ENCODE assay signal across 11 cellular contexts in the genomic region with DNA sequence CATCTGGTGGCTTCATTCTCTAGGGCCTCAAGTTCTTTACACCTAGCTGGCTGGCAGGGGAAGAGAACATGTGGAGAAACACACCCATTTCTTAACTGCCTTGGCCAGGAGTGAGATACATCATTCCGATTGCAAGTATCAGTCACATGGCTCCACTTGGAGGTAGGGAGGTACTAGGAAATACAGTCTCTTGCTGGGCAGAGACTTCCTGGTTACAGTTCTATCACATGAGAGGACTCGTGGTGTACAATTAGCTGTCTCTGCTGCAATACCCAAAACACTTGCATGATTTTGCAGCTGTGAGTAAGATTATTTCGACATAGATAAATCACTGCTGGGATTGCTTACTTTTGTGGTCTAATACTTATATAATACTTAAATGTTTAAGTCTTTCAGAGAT. TPM values are rescaled to one million over a fixed set of nuclear protein-coding genes. Genes with fewer than 3 reads are reported as not detected.
DNase-seq lines count a peak whose midpoint lies in the region; ATAC-seq and TF ChIP-seq lines count a peak whose summit lies in the region.
"Had no signal": no experiment of that assay in that cellular context is flagged by ENCODE, and none has a peak within 500 bp of the region (broad histone marks: within the 10 kb centered on the region; RNA-seq: fewer than 3 reads in every experiment).

No MANE protein-coding gene starts in this region.

- no peak overlapping the region for H3K4me2 ChIP-seq in skeletal muscle satellite cell (ENCODE audit: low read length)
- H3K4me2 ChIP-seq in neuronal stem cell (ENCODE audit: insufficient read depth, low read length, poor library complexity, severe bottlenecking), result no peak overlapping the region

- no peak for TF ChIP-seq CTCF in fibroblast of mammary gland (conservative IDR thresholded peaks at IDR 0.05; ENCODE audit: control insufficient read depth, insufficient read depth, low read depth, low read length)

- H3K23ac ChIP-seq in neuronal stem cell (ENCODE audit: low read depth, low read length, poor library complexity), result no peak overlapping the region

- peaks cover 9% of the 10 kb centered on the region for H3K4me1 ChIP-seq in skeletal muscle satellite cell (ENCODE audit: control insufficient read depth, insufficient read depth, low read length)
- H3K4me1 ChIP-seq in neuronal stem cell (ENCODE audit: control insufficient read depth in 2 of 2, insufficient read depth in 1 of 2, low read depth in 1 of 2, low read length in 2 of 2), result no peaks in the 10 kb centered on the region

- no peak overlapping the region for H3K18ac ChIP-seq in neuronal stem cell (ENCODE audit: low read length)

- DNase-seq in DMS 273 (lab: John Stamatoyannopoulos, UW; ENCODE audit: unreplicated experiment) (peak; percentile 19), DMS 273 treated with DMSO at 0.1 percent for 48 hours (lab: John Stamatoyannopoulos, UW) (no peak), OCI-M1 (lab: John Stamatoyannopoulos, UW) (peak; percentile 60), fibroblast of mammary gland (ENCODE audit: low read depth) (peak; percentile 96), neuronal stem cell (ENCODE audit: low spot score) (no peak)
- DNase-seq: midbrain had no signal

- H4K8ac ChIP-seq in neuronal stem cell (ENCODE audit: low read depth, low read length), result no peak overlapping the region

- no peak overlapping the region for H3K4ac ChIP-seq in neuronal stem cell (ENCODE audit: low read length)

- H4K91ac ChIP-seq in neuronal stem cell (ENCODE audit: low read depth, low read length, poor library complexity), result no peak overlapping the region

- no peak overlapping the region for H2BK120ac ChIP-seq in neuronal stem cell (ENCODE audit: low read depth, low read length)

- H3K36me3 ChIP-seq in skeletal muscle satellite cell (ENCODE audit: insufficient read depth, low read length) (no peaks in the 10 kb centered on the region), neuronal stem cell (replicated peaks in 1 of 2; ENCODE audit: control insufficient read depth in 2 of 2, insufficient read depth in 2 of 2, low read length in 2 of 2) (peaks cover 0 to 2% of the 10 kb centered on the region in 2 donors)

- no peak overlapping the region for H3K27ac ChIP-seq in neuronal stem cell (replicated peaks; ENCODE audit: low read length)
- H3K27ac ChIP-seq: 22Rv1 had no signal

- H3K14ac ChIP-seq in neuronal stem cell (ENCODE audit: low read length), result no peak overlapping the region

- no peak overlapping the region for H2BK5ac ChIP-seq in neuronal stem cell (ENCODE audit: low read length)

- no CpG with 5 or more reads among the region's 3 CpGs for WGBS in neuronal stem cell (ENCODE audit: extremely low coverage in 2 of 2, insufficient read length in 2 of 2, insufficient replicate concordance in 1 of 2), 2 donors

- H2AK5ac ChIP-seq in neuronal stem cell (ENCODE audit: low read depth, low read length), result no peak overlapping the region

- no peaks in the 10 kb centered on the region for H3K79me1 ChIP-seq in neuronal stem cell (ENCODE audit: low read depth, low read length)

- ATAC-seq in GM18867 (IDR thresholded peaks at IDR 0.05; ENCODE audit: unreplicated experiment) (no peak), GM21423 (IDR thresholded peaks at IDR 0.05; ENCODE audit: unreplicated experiment) (no peak)
- ATAC-seq: activated CD4-positive, CD25-positive, alpha-beta regulatory T cell treated with anti-CD3 and anti-CD28 coated beads, Interleukin-2, amount 50 U/mL, for 24 hours had no signal

- H3K4me3 ChIP-seq in fibroblast of mammary gland (ENCODE audit: control insufficient read depth, low read depth, low read length) (no peak overlapping the region), skeletal muscle satellite cell (ENCODE audit: low read length) (no peak overlapping the region), neuronal stem cell (ENCODE audit: low read length in 2 of 2) (no peak overlapping the region)

- H2AFZ ChIP-seq in neuronal stem cell (ENCODE audit: low read length), result no peak overlapping the region

- H3K9ac ChIP-seq in skeletal muscle satellite cell (ENCODE audit: low read depth, low read length) (peak overlapping the region; percentile 24), neuronal stem cell (ENCODE audit: low read depth, low read length, poor library complexity) (no peak overlapping the region)

- no peak overlapping the region for H2BK15ac ChIP-seq in neuronal stem cell (ENCODE audit: low read length)

- no peak overlapping the region for H2BK12ac ChIP-seq in neuronal stem cell (ENCODE audit: low read length)

- no peaks in the 10 kb centered on the region for H3K9me3 ChIP-seq in skeletal muscle satellite cell (replicated peaks; ENCODE audit: low read length)
- H3K9me3 ChIP-seq in neuronal stem cell (replicated peaks in 1 of 2; ENCODE audit: control insufficient read depth in 2 of 2, insufficient read depth in 1 of 2, low read depth in 1 of 2, low read length in 2 of 2), result peaks cover 0 to 1% of the 10 kb centered on the region in 2 donors

- no peaks in the 10 kb centered on the region for H3K27me3 ChIP-seq in skeletal muscle satellite cell (ENCODE audit: control insufficient read depth, insufficient read depth, low read length)
- no peaks in the 10 kb centered on the region for H3K27me3 ChIP-seq in neuronal stem cell (ENCODE audit: control insufficient read depth in 3 of 3, insufficient read depth in 3 of 3, low read depth in 1 of 3, low read length in 3 of 3)

RNA-seq across cellular contexts. Expression of a gene that starts 51.1 kb away (rescaled TPM):
- total RNA-seq in skeletal muscle satellite cell (2012; rRNA removed), result 6.1 and 8.1 TPM in 2 replicates
- 48.7 TPM for polyA plus RNA-seq in neuronal stem cell (2013, experiment 1 of 2)
- polyA plus RNA-seq in neuronal stem cell (2013, experiment 2 of 2), result 50.5 TPM

RNA-seq across cellular contexts. Expression of a gene that starts 51.2 kb away (rescaled TPM):
- total RNA-seq in skeletal muscle satellite cell (2012; rRNA removed), result 3.1 and 3.8 TPM in 2 replicates
- 8.5 TPM for polyA plus RNA-seq in neuronal stem cell (2013, experiment 1 of 2)
- 8.5 TPM for polyA plus RNA-seq in neuronal stem cell (2013, experiment 2 of 2)

Comparison
In these comparisons a context has a peak if more than half of its experiments do, and no peak if none do; other contexts are left out.
1. DNase-seq: peak in DMS 273 (single experiment), OCI-M1 (single experiment) and fibroblast of mammary gland (single experiment); none in DMS 273 treated with DMSO at 0.1 percent for 48 hours (single experiment) and neuronal stem cell (single experiment).